ENCODE assay signal across 9 cellular contexts in the genomic region with DNA sequence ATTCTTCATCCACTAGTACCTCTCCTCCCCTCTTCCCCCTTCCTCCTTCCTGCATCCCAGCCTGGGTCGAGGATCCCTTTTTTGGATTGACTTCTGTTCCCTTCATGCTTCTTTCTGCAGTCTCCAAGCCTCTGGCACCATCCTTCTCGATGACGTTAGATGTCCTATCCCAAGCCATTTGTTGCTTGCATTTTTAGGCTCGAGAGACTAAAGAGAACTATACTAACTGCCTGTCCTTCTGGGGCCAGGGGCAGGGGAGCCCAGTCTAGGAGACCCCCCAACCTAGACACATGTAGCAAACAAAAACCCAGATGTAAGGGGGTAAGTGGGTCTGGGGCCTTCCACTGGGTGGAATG. TPM values are rescaled to one million over a fixed set of nuclear protein-coding genes. Genes with fewer than 3 reads are reported as not detected.
DNase-seq lines count a peak whose midpoint lies in the region; ATAC-seq, FAIRE-seq and TF ChIP-seq lines count a peak whose summit lies in the region.
"Had no signal": no experiment of that assay in that cellular context is flagged by ENCODE, and none has a peak within 500 bp of the region (broad histone marks: within the 10 kb centered on the region; RNA-seq: fewer than 3 reads in every experiment).

No MANE protein-coding gene starts in this region.

- no peak for FAIRE-seq in HTR-8/SVneo (lab: Jason Lieb, UNC)

- H3K27me3 Mint-ChIP-seq in activated T-cell treated with anti-CD3 and anti-CD28 coated beads, Interleukin-2, amount 50 U/mL, for 72 hours (ENCODE audit: low read depth): no peaks in the 10 kb centered on the region
- no peaks in the 10 kb centered on the region for H3K27me3 Mint-ChIP-seq in central memory CD8-positive, alpha-beta T cell
- no peaks in the 10 kb centered on the region for H3K27me3 Mint-ChIP-seq in nephron (ENCODE audit: low read depth)

- TF ChIP-seq CTCF in nephron (IDR thresholded peaks at IDR 0.05; ENCODE audit: unreplicated experiment in 3 of 3) (no peak), tibial nerve (IDR thresholded peaks at IDR 0.05) (no peak), coronary artery (IDR thresholded peaks at IDR 0.05) (no peak)

- peaks cover 0 to 3% of the 10 kb centered on the region in 2 donors for H3K36me3 Mint-ChIP-seq in activated T-cell treated with anti-CD3 and anti-CD28 coated beads, Interleukin-2, amount 50 U/mL, for 72 hours (ENCODE audit: insufficient read depth in 2 of 2)
- H3K36me3 Mint-ChIP-seq in central memory CD8-positive, alpha-beta T cell (ENCODE audit: insufficient read depth): peaks cover 7% of the 10 kb centered on the region
- H3K36me3 Mint-ChIP-seq in nephron (ENCODE audit: low read depth): peaks cover 22% of the 10 kb centered on the region

- H3K4me1 ChIP-seq in tibial nerve: peaks cover 0 to 43% (median 6%) of the 10 kb centered on the region in 4 donors

- no peak for ATAC-seq in activated T-cell treated with anti-CD3 and anti-CD28 coated beads, Interleukin-2, amount 50 U/mL, for 72 hours (replicated peaks in 1 of 2)
- no peak for ATAC-seq in central memory CD8-positive, alpha-beta T cell (replicated peaks; ENCODE audit: extremely low read depth, poor library complexity, severe bottlenecking)
- ATAC-seq in HG03457 (IDR thresholded peaks at IDR 0.05; ENCODE audit: unreplicated experiment): no peak

- no peak overlapping the region for H3K4me3 Mint-ChIP-seq in activated T-cell treated with anti-CD3 and anti-CD28 coated beads, Interleukin-2, amount 50 U/mL, for 72 hours
- H3K4me3 Mint-ChIP-seq in central memory CD8-positive, alpha-beta T cell: no peak overlapping the region
- H3K4me3 Mint-ChIP-seq in nephron: no peak overlapping the region

- H3K27ac ChIP-seq in tibial nerve (peak overlapping the region in 3 of 4 donors; percentile 11 to 83 (median 79)), coronary artery (peak overlapping the region in 1 of 2 donors; percentile 72)

- H3K4me3 ChIP-seq in tibial nerve (no peak overlapping the region), coronary artery (no peak overlapping the region)

- no peaks in the 10 kb centered on the region for H3K27me3 ChIP-seq in tibial nerve

- no peaks in the 10 kb centered on the region for H3K9me3 Mint-ChIP-seq in activated T-cell treated with anti-CD3 and anti-CD28 coated beads, Interleukin-2, amount 50 U/mL, for 72 hours
- H3K9me3 Mint-ChIP-seq in central memory CD8-positive, alpha-beta T cell: no peaks in the 10 kb centered on the region
- no peaks in the 10 kb centered on the region for H3K9me3 Mint-ChIP-seq in nephron

- TF ChIP-seq EP300 in tibial nerve (IDR thresholded peaks at IDR 0.05): no peak

- H3K27ac Mint-ChIP-seq in activated T-cell treated with anti-CD3 and anti-CD28 coated beads, Interleukin-2, amount 50 U/mL, for 72 hours: peak overlapping the region; percentile 26
- H3K27ac Mint-ChIP-seq in central memory CD8-positive, alpha-beta T cell (ENCODE audit: low read depth): peak overlapping the region; percentile 3
- peak overlapping the region in 2 of 3 experiments; percentile 3 to 50 for H3K27ac Mint-ChIP-seq in nephron

- H3K4me1 Mint-ChIP-seq in activated T-cell treated with anti-CD3 and anti-CD28 coated beads, Interleukin-2, amount 50 U/mL, for 72 hours (ENCODE audit: low read depth): peaks cover 14% of the 10 kb centered on the region
- H3K4me1 Mint-ChIP-seq in central memory CD8-positive, alpha-beta T cell: peaks cover 5% of the 10 kb centered on the region
- H3K4me1 Mint-ChIP-seq in nephron: peaks cover 6% of the 10 kb centered on the region

- no peak for DNase-seq in activated T-cell treated with anti-CD3 and anti-CD28 coated beads, Interleukin-2, amount 50 U/mL, for 72 hours
- DNase-seq in activated T-cell treated with anti-CD3 and anti-CD28 coated beads, Interleukin-2, amount 50 U/mL, for 48 hours: no peak
- no peak for DNase-seq in central memory CD8-positive, alpha-beta T cell (ENCODE audit: low spot score in 2 of 2)
- DNase-seq in tibial nerve (ENCODE audit: low spot score in 2 of 2) (no peak), coronary artery (ENCODE audit: low spot score) (no peak), HTR-8/SVneo (ENCODE audit: insufficient read length, low spot score) (no peak)
- DNase-seq: NCI-H187 treated with DMSO at 0.1 percent for 48 hours had no signal

- no peak for TF ChIP-seq POLR2A in tibial nerve (IDR thresholded peaks at IDR 0.05)

- H3K9me3 ChIP-seq in tibial nerve: no peaks in the 10 kb centered on the region

- H3K36me3 ChIP-seq in tibial nerve: peaks cover 0 to 42% (median 0%) of the 10 kb centered on the region in 3 donors

- 63 to 69% methylated on average over 4 of the region's 4 CpGs for WGBS in tibial nerve, 2 donors

RNA-seq across cellular contexts. Expression of a gene that starts 23.9 kb away (rescaled TPM):
- 10 to 100 TPM; 20.7 to 22.6 TPM for total RNA-seq in activated T-cell treated with anti-CD3 and anti-CD28 coated beads, Interleukin-2, amount 50 U/mL, for 72 hours
- total RNA-seq in tibial nerve: 10 to 100 TPM; 30.2 to 53.4 (median 36.2) TPM

RNA-seq across cellular contexts. Expression of a gene that starts 35.7 kb away (rescaled TPM):
- 10 to 100 TPM; 89.0 to 97.6 TPM for total RNA-seq in activated T-cell treated with anti-CD3 and anti-CD28 coated beads, Interleukin-2, amount 50 U/mL, for 72 hours
- total RNA-seq in tibial nerve: 10 to 100 TPM; 10.5 to 53.1 (median 22.6) TPM

RNA-seq across cellular contexts. Expression of a gene that starts 43.5 kb away (rescaled TPM):
- 10 to 100 TPM; 41.9 to 51.2 TPM for total RNA-seq in activated T-cell treated with anti-CD3 and anti-CD28 coated beads, Interleukin-2, amount 50 U/mL, for 72 hours
- total RNA-seq in tibial nerve: 10 to 100 TPM; 54.5 to 57.5 (median 55.6) TPM

RNA-seq across cellular contexts. Expression of a gene that starts 46.6 kb away (rescaled TPM):
- total RNA-seq in activated T-cell treated with anti-CD3 and anti-CD28 coated beads, Interleukin-2, amount 50 U/mL, for 72 hours: 100 to 1,000 TPM in 1 of 2 donors, 10 to 100 TPM in 1; 90.2 to 109 TPM
- total RNA-seq in tibial nerve: 10 to 100 TPM; 63.5 to 79.7 (median 71.0) TPM
